ENCODE assay signal across 20 cellular contexts in the genomic region with DNA sequence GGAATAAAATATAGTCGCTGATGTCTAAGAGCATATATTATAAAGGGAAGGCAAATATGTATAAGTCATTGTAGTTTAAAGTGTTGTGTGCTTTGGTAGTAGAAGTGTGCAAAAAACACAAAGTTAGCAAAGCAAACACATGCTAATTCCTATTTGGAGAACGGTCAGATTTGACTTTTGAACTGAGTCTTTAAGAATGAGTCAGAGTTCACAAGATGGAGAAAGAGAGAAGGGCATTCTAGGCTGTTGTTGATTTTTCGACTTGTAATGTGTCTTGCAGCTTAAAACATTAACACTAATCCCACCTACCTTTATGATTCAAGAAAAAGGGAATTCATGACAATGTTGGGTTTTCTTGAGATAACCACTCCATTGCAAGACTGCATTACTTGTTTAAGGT.
A peak's percentile ranks its signal among the peaks of the same experiment; 100 is the strongest.
DNase-seq lines count a peak whose midpoint lies in the region; ATAC-seq, FAIRE-seq and TF ChIP-seq lines count a peak whose summit lies in the region.
"Had no signal": no experiment of that assay in that cellular context is flagged by ENCODE, and none has a peak within 500 bp of the region (broad histone marks: within the 10 kb centered on the region; RNA-seq: fewer than 3 reads in every experiment).

No MANE protein-coding gene starts in this region.

- peak overlapping the region; percentile 86 for H3K27ac ChIP-seq in Panc1 (ENCODE audit: low read length)
- H3K27ac ChIP-seq in esophagus muscularis mucosa (replicated peaks in 1 of 4): peak overlapping the region in 3 of 4 donors; percentile 28 to 70 (median 66)
- H3K27ac ChIP-seq in gastrocnemius medialis: peak overlapping the region; percentile 65 to 75 (median 69)
- H3K27ac ChIP-seq: C4-2B, heart left ventricle, uterus had no signal

- BruUV-seq in Panc1 (replicated peaks; lab: Mats Ljungman, UMichigan): no TSS peak

- H3K9me3 ChIP-seq in Panc1 (ENCODE audit: control insufficient read depth, insufficient read depth, low read depth, low read length) (no peaks in the 10 kb centered on the region), esophagus muscularis mucosa (no peaks in the 10 kb centered on the region), gastrocnemius medialis (no peaks in the 10 kb centered on the region)
- H3K9me3 ChIP-seq: breast epithelium, heart left ventricle, uterus had no signal

- FAIRE-seq in urothelium cell line (lab: Jason Lieb, UNC): no peak

- H3K27me3 ChIP-seq in Panc1 (ENCODE audit: control insufficient read depth, insufficient read depth, low read length): no peaks in the 10 kb centered on the region
- H3K27me3 ChIP-seq in esophagus muscularis mucosa: no peaks in the 10 kb centered on the region
- H3K27me3 ChIP-seq in gastrocnemius medialis: no peaks in the 10 kb centered on the region
- H3K27me3 ChIP-seq: breast epithelium, heart left ventricle, uterus had no signal

- no peak for TF ChIP-seq EP300 in esophagus muscularis mucosa (IDR thresholded peaks at IDR 0.05)

- TF ChIP-seq CTCF in Panc1 (IDR thresholded peaks at IDR 0.05) (no peak), esophagus muscularis mucosa (IDR thresholded peaks at IDR 0.05) (no peak), gastrocnemius medialis (IDR thresholded peaks at IDR 0.05 in 4 of 5, conservative IDR thresholded peaks at IDR 0.05 in 1 of 5) (no peak)

- H3K36me3 ChIP-seq in Panc1 (ENCODE audit: control insufficient read depth, insufficient read depth, low read length): peaks cover 37% of the 10 kb centered on the region
- peaks cover 0 to 16% (median 8%) of the 10 kb centered on the region in 4 donors for H3K36me3 ChIP-seq in esophagus muscularis mucosa
- H3K36me3 ChIP-seq in gastrocnemius medialis: no peaks in the 10 kb centered on the region
- H3K36me3 ChIP-seq: breast epithelium, uterus had no signal

- WGBS in esophagus muscularis mucosa: 84% methylated on average over 3 of the region's 3 CpGs

- ATAC-seq in Panc1 (no peak), gastrocnemius medialis (no peak)
- ATAC-seq: activated naive CD8-positive, alpha-beta T cell treated with anti-CD3 and anti-CD28 coated beads, Interleukin-2, amount 50 U/mL, for 24 hours; heart left ventricle; naive thymus-derived CD8-positive, alpha-beta T cell had no signal

- TF ChIP-seq POLR2A in esophagus muscularis mucosa (IDR thresholded peaks at IDR 0.05; ENCODE audit: low read depth): no peak
- TF ChIP-seq POLR2A in gastrocnemius medialis (IDR thresholded peaks at IDR 0.05): no peak

- H3K4me3 ChIP-seq in Panc1 (ENCODE audit: low read depth in 2 of 2, low read length in 2 of 2) (no peak overlapping the region), esophagus muscularis mucosa (no peak overlapping the region), gastrocnemius medialis (no peak overlapping the region)
- H3K4me3 ChIP-seq: breast epithelium, heart left ventricle, uterus had no signal

- in situ Hi-C loops in Panc1 (cut with HindIII; ENCODE audit: low pct_unique_long_range_greater_than_20kb, low sequenced_read_pairs): no loop called here
- in situ Hi-C loops in gastrocnemius medialis (cut with MboI; ENCODE audit: low sequenced_read_pairs in 4 of 4): no loop called here

- CTCF ChIA-PET in Panc1 (lab: Charles Lee): no interaction called here

- peak; percentile 46 for DNase-seq in EL
- no peak for DNase-seq in Panc1 (ENCODE audit: low read depth, low spot score)
- DNase-seq in esophagus muscularis mucosa (ENCODE audit: extremely low spot score): no peak
- no peak for DNase-seq in gastrocnemius medialis
- DNase-seq in cerebellar nuclear complex (lab: John Stamatoyannopoulos, UW): no peak
- DNase-seq in urothelium cell line (ENCODE audit: low spot score): no peak
- DNase-seq in NOMO-1 treated with DMSO at 0.1 percent for 48 hours (lab: John Stamatoyannopoulos, UW; ENCODE audit: unreplicated experiment): no peak
- DNase-seq in iPS-NIHi7 (ENCODE audit: extremely low spot score): no peak
- DNase-seq: activated CD4-positive, alpha-beta memory T cell treated with anti-CD3 and anti-CD28 coated beads, Interleukin-2, amount 10 ng/mL, durations not matched to agents 7 days and 5 days; activated effector memory CD4-positive, alpha-beta T cell treated with anti-CD3 and anti-CD28 coated beads, Interleukin-2, amount 50 U/mL, for 16 hours; activated naive CD8-positive, alpha-beta T cell treated with anti-CD3 and anti-CD28 coated beads, Interleukin-2, amount 50 U/mL, for 24 hours; heart left ventricle; naive thymus-derived CD8-positive, alpha-beta T cell; NCI-H146; NCI-H2171; substantia nigra; T1000; uterus had no signal

- peaks cover 97% of the 10 kb centered on the region for H3K4me1 ChIP-seq in Panc1 (ENCODE audit: control insufficient read depth, insufficient read depth, low read length)
- H3K4me1 ChIP-seq in esophagus muscularis mucosa: peaks cover 82 to 96% (median 92%) of the 10 kb centered on the region in 4 donors
- peaks cover 84 to 85% of the 10 kb centered on the region in 2 donors for H3K4me1 ChIP-seq in gastrocnemius medialis
- H3K4me1 ChIP-seq: breast epithelium had no signal

- intact Hi-C loops in Panc1 (cut with micrococcal nuclease; ENCODE audit: unreplicated experiment) (loop anchor here (10.0 kb wide), 1 partner anchor 99 kb away; the partner anchor contains the start of gene CRIM1), esophagus muscularis mucosa (cut with DNase I) (loop anchor here (10.0 kb wide), 1 partner anchor 99 kb away; the partner anchor contains the start of gene CRIM1), gastrocnemius medialis (cut with DNase I; ENCODE audit: low total_unique reads) (no loop called here)

- POLR2A ChIA-PET in Panc1 (lab: Charles Lee): interaction anchor here (0.6 kb wide), 1 partner anchor 333 kb away, joined by 5 read pairs; no protein-coding TSS in a partner anchor
